28 cellular contexts compared by ENCODE assay signal in the genomic region with DNA sequence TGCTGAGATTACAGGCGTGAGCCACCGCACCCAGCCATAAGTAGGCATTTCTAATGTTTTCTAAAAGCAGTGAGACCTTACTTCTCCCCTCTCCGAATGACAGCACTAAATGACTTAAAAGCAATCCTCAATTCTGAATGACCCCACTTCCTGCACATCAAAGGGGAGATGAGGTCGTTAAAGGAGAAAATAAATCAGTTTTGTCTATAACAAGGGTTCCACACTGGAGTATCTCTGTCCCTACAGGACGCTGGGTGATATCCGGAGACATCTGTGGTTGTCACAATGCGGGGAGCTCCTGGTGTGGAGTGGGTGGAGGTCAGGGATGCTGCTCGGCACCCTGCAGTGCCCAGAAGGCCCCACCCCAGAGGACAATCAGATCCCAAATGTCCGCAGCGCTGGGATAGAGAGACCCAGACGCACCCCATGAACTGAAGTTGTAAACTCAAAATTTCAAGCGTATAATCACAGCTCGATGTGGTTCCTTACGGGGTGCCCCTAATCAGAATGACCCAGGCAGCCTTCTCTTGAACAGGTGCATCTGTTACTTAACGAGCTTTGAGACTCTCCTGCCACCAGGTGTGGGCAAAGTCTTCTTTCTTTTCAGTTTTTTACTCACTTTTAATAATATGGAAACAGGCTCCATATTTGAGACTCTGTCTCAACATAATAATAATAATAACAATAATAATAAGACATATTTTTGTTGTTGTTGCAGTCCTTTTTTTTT. TPM values are rescaled to one million over a fixed set of nuclear protein-coding genes. Genes with fewer than 3 reads are reported as not detected.
A peak's percentile ranks its signal among the peaks of the same experiment; 100 is the strongest.
DNase-seq lines count a peak whose midpoint lies in the region; ATAC-seq and TF ChIP-seq lines count a peak whose summit lies in the region.
"Had no signal": no experiment of that assay in that cellular context is flagged by ENCODE, and none has a peak within 500 bp of the region (broad histone marks: within the 10 kb centered on the region; RNA-seq: fewer than 3 reads in every experiment).

No MANE protein-coding gene starts in this region.

- H4K20me1 ChIP-seq in MM.1S (ENCODE audit: insufficient read depth, low read length): no peaks in the 10 kb centered on the region

- intact Hi-C loops in dorsolateral prefrontal cortex (cut with DNase I) (loop anchor here (5.0 to 10.0 kb wide), 4 partner anchors 38 to 83 kb away; a partner anchor contains a TSS), A673 (cut with micrococcal nuclease; ENCODE audit: unreplicated experiment) (no loop called here)

- H3K27me3 Mint-ChIP-seq in CD8-positive, alpha-beta memory T cell: peaks cover 0 to 2% of the 10 kb centered on the region in 2 donors
- H3K27me3 Mint-ChIP-seq in stimulated activated memory B cell treated with anti-CD40 and anti-IgM and Interleukin-4, amounts not matched to agents 10 μg/mL and 1 μg/mL and 100 μg/mL, for 72 hours: no peaks in the 10 kb centered on the region
- H3K27me3 Mint-ChIP-seq: activated CD8-positive, alpha-beta T cell treated with anti-CD3 and anti-CD28 coated beads for 36 hours; activated naive CD4-positive, alpha-beta T cell treated with anti-CD3 and anti-CD28 coated beads, Interleukin-2, amount 50 U/mL, for 24 hours had no signal

- peak overlapping the region; percentile 7; the same call in 1 of the 2 replicates for H2AFZ ChIP-seq in MM.1S (ENCODE audit: low read length)

- no peak for ATAC-seq in stimulated activated memory B cell treated with anti-CD40 and anti-IgM and Interleukin-4, amounts not matched to agents 10 μg/mL and 1 μg/mL and 100 μg/mL, for 72 hours
- no peak for ATAC-seq in GM19351 (IDR thresholded peaks at IDR 0.05; ENCODE audit: unreplicated experiment)
- ATAC-seq: activated CD8-positive, alpha-beta T cell treated with anti-CD3 and anti-CD28 coated beads for 36 hours had no signal

- no peak overlapping the region for H3K4me3 Mint-ChIP-seq in CD8-positive, alpha-beta memory T cell
- peak overlapping the region; percentile 75 for H3K4me3 Mint-ChIP-seq in stimulated activated memory B cell treated with anti-CD40 and anti-IgM and Interleukin-4, amounts not matched to agents 10 μg/mL and 1 μg/mL and 100 μg/mL, for 72 hours
- H3K4me3 Mint-ChIP-seq: activated CD8-positive, alpha-beta T cell treated with anti-CD3 and anti-CD28 coated beads for 36 hours had no signal

- H3K36me3 ChIP-seq in CD8-positive, alpha-beta memory T cell (ENCODE audit: insufficient read depth, low read length): no peaks in the 10 kb centered on the region
- no peaks in the 10 kb centered on the region for H3K36me3 ChIP-seq in MM.1S (replicated peaks; ENCODE audit: insufficient read depth, low read length)
- no peaks in the 10 kb centered on the region for H3K36me3 ChIP-seq in A673 (ENCODE audit: insufficient read depth, low read length, poor library complexity, severe bottlenecking)
- H3K36me3 ChIP-seq: BE2C, breast epithelium, prostate gland had no signal

- H3K27ac ChIP-seq in CD8-positive, alpha-beta memory T cell (ENCODE audit: low read depth, low read length): no peak overlapping the region
- peak overlapping the region; percentile 79 for H3K27ac ChIP-seq in MM.1S (ENCODE audit: low read length)
- H3K27ac ChIP-seq in dorsolateral prefrontal cortex: peak overlapping the region; percentile 1 to 100 (median 87)
- no peak overlapping the region for H3K27ac ChIP-seq in A673 (ENCODE audit: low read depth, low read length, poor library complexity, severe bottlenecking)
- H3K27ac ChIP-seq: prostate gland had no signal

- H3K27me3 ChIP-seq in CD8-positive, alpha-beta memory T cell (ENCODE audit: insufficient read depth, low read length, poor library complexity, severe bottlenecking): no peaks in the 10 kb centered on the region
- H3K27me3 ChIP-seq in MM.1S (replicated peaks; ENCODE audit: insufficient read depth, low read length): peaks cover 6% of the 10 kb centered on the region
- no peaks in the 10 kb centered on the region for H3K27me3 ChIP-seq in dorsolateral prefrontal cortex
- peaks cover 25% of the 10 kb centered on the region for H3K27me3 ChIP-seq in A673 (replicated peaks; ENCODE audit: insufficient read depth, low read depth, low read length, poor library complexity)
- H3K27me3 ChIP-seq: breast epithelium had no signal

- peaks cover 20 to 38% (median 37%) of the 10 kb centered on the region in 3 donors for H3K4me1 Mint-ChIP-seq in CD8-positive, alpha-beta memory T cell
- H3K4me1 Mint-ChIP-seq in stimulated activated memory B cell treated with anti-CD40 and anti-IgM and Interleukin-4, amounts not matched to agents 10 μg/mL and 1 μg/mL and 100 μg/mL, for 72 hours: peaks cover 75% of the 10 kb centered on the region

- peak in 1 of 5 donors; percentile 28 for DNase-seq in CD8-positive, alpha-beta memory T cell
- DNase-seq in MM.1S (no peak), dorsolateral prefrontal cortex (no peak), GM19238 (ENCODE audit: insufficient read length, low spot score) (no peak), A673 (ENCODE audit: low spot score) (no peak), NCI-H1105 (lab: John Stamatoyannopoulos, UW) (no peak)
- DNase-seq: activated CD8-positive, alpha-beta T cell treated with anti-CD3 and anti-CD28 coated beads for 36 hours; BE2C; Caco-2; DMS79; effector memory CD4-positive, alpha-beta T cell; foreskin fibroblast; GF-D8; NCI-H1417 treated with DMSO at 0.1 percent for 48 hours; NCI-H2081 treated with DMSO at 0.1 percent for 48 hours; NCI-H345; NCI-H774; SK-N-SH; stimulated activated CD4-positive, alpha-beta T cell treated with anti-CD3 and anti-CD28 coated beads, Interleukin-15, amount 100 ng/mL, for 24 hours; stimulated activated naive CD4-positive, alpha-beta T cell treated with Interleukin-2 at 50 U/mL for 16 hours had no signal

- TF ChIP-seq CTCF in MM.1S (IDR thresholded peaks at IDR 0.05; ENCODE audit: low read length) (no peak), dorsolateral prefrontal cortex (IDR thresholded peaks at IDR 0.05 in 54 of 56, conservative IDR thresholded peaks at IDR 0.05 in 2 of 56; ENCODE audit: low read depth in 1 of 56, partially characterized antibody in 56 of 56) (no peak), A673 (conservative IDR thresholded peaks at IDR 0.05; ENCODE audit: low read depth, low read length) (no peak)

- POLR2A ChIA-PET in CD8-positive, alpha-beta memory T cell (lab: Charles Lee): interaction anchor here (0.6 kb wide), 1 partner anchor 197 kb away, joined by 4 read pairs; no protein-coding TSS in a partner anchor
- POLR2A ChIA-PET in A673 (lab: Charles Lee; ENCODE audit: low non-redundant PET): no interaction called here

- peak overlapping the region; percentile 34; the same call in 1 of the 2 replicates for H3K9ac ChIP-seq in MM.1S (ENCODE audit: low read length)
- H3K9ac ChIP-seq: SK-N-SH had no signal

- H3K4me2 ChIP-seq in MM.1S (ENCODE audit: low read depth, low read length): peak overlapping the region; percentile 94
- H3K4me2 ChIP-seq: SK-N-SH had no signal

- CTCF ChIA-PET in CD8-positive, alpha-beta memory T cell (lab: Charles Lee): no interaction called here
- CTCF ChIA-PET in A673 (lab: Charles Lee): no interaction called here

- H3K9me3 ChIP-seq in CD8-positive, alpha-beta memory T cell (ENCODE audit: low read length): no peaks in the 10 kb centered on the region
- no peaks in the 10 kb centered on the region for H3K9me3 ChIP-seq in MM.1S (replicated peaks; ENCODE audit: insufficient read depth, low read length)
- H3K9me3 ChIP-seq in A673 (ENCODE audit: low read depth, low read length, poor library complexity, severe bottlenecking): no peaks in the 10 kb centered on the region
- H3K9me3 ChIP-seq: BE2C, breast epithelium, Caco-2, prostate gland, SK-N-SH had no signal

- no peaks in the 10 kb centered on the region for H3K9me2 ChIP-seq in MM.1S (replicated peaks; ENCODE audit: insufficient read depth, low read length)
- H3K9me2 ChIP-seq: SK-N-SH had no signal

- peaks cover 52% of the 10 kb centered on the region for H3K79me2 ChIP-seq in MM.1S (ENCODE audit: low read length)

- no peak overlapping the region for H3K4me3 ChIP-seq in CD8-positive, alpha-beta memory T cell (ENCODE audit: low read length)
- H3K4me3 ChIP-seq in MM.1S (ENCODE audit: low read length) (peak overlapping the region; percentile 9), dorsolateral prefrontal cortex (peak overlapping the region in 33 of 59 donors; percentile 3 to 76 (median 66)), A673 (ENCODE audit: low read depth, low read length, poor library complexity, severe bottlenecking) (no peak overlapping the region)
- H3K4me3 ChIP-seq: breast epithelium, prostate gland had no signal

- peak overlapping the region in 5 of 8 donors; percentile 26 to 74 (median 51) for H3K27ac Mint-ChIP-seq in CD8-positive, alpha-beta memory T cell
- H3K27ac Mint-ChIP-seq in stimulated activated memory B cell treated with anti-CD40 and anti-IgM and Interleukin-4, amounts not matched to agents 10 μg/mL and 1 μg/mL and 100 μg/mL, for 72 hours: peak overlapping the region; percentile 90
- H3K27ac Mint-ChIP-seq: activated CD8-positive, alpha-beta T cell treated with anti-CD3 and anti-CD28 coated beads for 36 hours; activated naive CD4-positive, alpha-beta T cell treated with anti-CD3 and anti-CD28 coated beads, Interleukin-2, amount 50 U/mL, for 24 hours; activated T-helper 2 cell treated with anti-CD3 and anti-CD28 coated beads, Interferon-gamma antibody, Interleukin-2, Interleukin-4, amounts not matched to agents 10 μg/mL and 5 μg/mL and 100 μg/mL, durations not matched to agents 14 hours and 24 hours and 36 hours had no signal

- peaks cover 15% of the 10 kb centered on the region for H3K4me1 ChIP-seq in CD8-positive, alpha-beta memory T cell (ENCODE audit: insufficient read depth, low read length)
- H3K4me1 ChIP-seq in MM.1S (ENCODE audit: low read length): peaks cover 31% of the 10 kb centered on the region
- no peaks in the 10 kb centered on the region for H3K4me1 ChIP-seq in A673 (ENCODE audit: insufficient read depth, low read length, poor library complexity, severe bottlenecking)
- H3K4me1 ChIP-seq: BE2C, breast epithelium, Caco-2 had no signal

- no TSS peak for BruUV-seq in A673 (replicated peaks; lab: Mats Ljungman, UMichigan)

- no peaks in the 10 kb centered on the region for H3K36me3 Mint-ChIP-seq in CD8-positive, alpha-beta memory T cell
- peaks cover 25% of the 10 kb centered on the region for H3K36me3 Mint-ChIP-seq in stimulated activated memory B cell treated with anti-CD40 and anti-IgM and Interleukin-4, amounts not matched to agents 10 μg/mL and 1 μg/mL and 100 μg/mL, for 72 hours
- H3K36me3 Mint-ChIP-seq: activated naive CD4-positive, alpha-beta T cell treated with anti-CD3 and anti-CD28 coated beads, Interleukin-2, amount 50 U/mL, for 24 hours had no signal

- peaks cover 34% of the 10 kb centered on the region for H3F3A ChIP-seq in MM.1S (ENCODE audit: insufficient read depth, low read length)

- H3K9me3 Mint-ChIP-seq in CD8-positive, alpha-beta memory T cell: no peaks in the 10 kb centered on the region
- no peaks in the 10 kb centered on the region for H3K9me3 Mint-ChIP-seq in stimulated activated memory B cell treated with anti-CD40 and anti-IgM and Interleukin-4, amounts not matched to agents 10 μg/mL and 1 μg/mL and 100 μg/mL, for 72 hours
- H3K9me3 Mint-ChIP-seq: activated CD8-positive, alpha-beta T cell treated with anti-CD3 and anti-CD28 coated beads for 36 hours; activated naive CD4-positive, alpha-beta T cell treated with anti-CD3 and anti-CD28 coated beads, Interleukin-2, amount 50 U/mL, for 24 hours; activated T-helper 2 cell treated with anti-CD3 and anti-CD28 coated beads, Interferon-gamma antibody, Interleukin-2, Interleukin-4, amounts not matched to agents 10 μg/mL and 5 μg/mL and 100 μg/mL, durations not matched to agents 14 hours and 24 hours and 36 hours had no signal

RNA-seq across cellular contexts. Expression of a gene that starts 2.9 kb away (rescaled TPM):
- total RNA-seq in CD8-positive, alpha-beta memory T cell: under 1 TPM; 0.40 to 0.53 TPM
- 1.2 TPM for polyA plus RNA-seq in CD8-positive, alpha-beta memory T cell
- total RNA-seq in dorsolateral prefrontal cortex: 100 to 1,000 TPM in 55 of 120 experiments, 10 to 100 TPM in 65; 71.9 to 184 (median 98.1) TPM
- 0.30 and 1.4 TPM in 2 replicates for total RNA-seq in A673 (2021)
- total RNA-seq: M059J had no signal

RNA-seq across cellular contexts. Expression of a gene that starts 21.6 kb away (rescaled TPM):
- under 1 TPM in 1 of 2 experiments, not detected in 1; 0.18 TPM for total RNA-seq in CD8-positive, alpha-beta memory T cell
- polyA plus RNA-seq in CD8-positive, alpha-beta memory T cell: not detected
- 100 to 1,000 TPM in 107 of 120 experiments, 10 to 100 TPM in 13; 43.9 to 237 (median 155) TPM for total RNA-seq in dorsolateral prefrontal cortex
- 36.8 and 46.5 TPM in 2 replicates for total RNA-seq in A673 (2021)
- total RNA-seq: HT-29 had no signal

RNA-seq across cellular contexts. Expression of a gene that starts 40.2 kb away (rescaled TPM):
- total RNA-seq in CD8-positive, alpha-beta memory T cell: 10 to 100 TPM; 44.1 to 51.3 TPM
- polyA plus RNA-seq in CD8-positive, alpha-beta memory T cell: 35.4 TPM
- total RNA-seq in dorsolateral prefrontal cortex: 10 to 100 TPM; 22.3 to 60.9 (median 39.3) TPM
- 43.2 and 44.8 TPM in 2 replicates for total RNA-seq in A673 (2021)

Comparison
In these comparisons a context has a peak if more than half of its experiments do, and no peak if none do; other contexts are left out.
1. H3K27ac ChIP-seq: peak in MM.1S (single experiment) and dorsolateral prefrontal cortex (59 of 59); none in CD8-positive, alpha-beta memory T cell (single experiment) and A673 (single experiment).
2. H3K4me3 ChIP-seq: peak in MM.1S (single experiment) and dorsolateral prefrontal cortex (33 of 59); none in CD8-positive, alpha-beta memory T cell (single experiment) and A673 (single experiment).
3. RNA of a gene that starts 2.9 kb away (total RNA-seq): 71.9 to 184 TPM in dorsolateral prefrontal cortex; 0.40 to 0.53 TPM in CD8-positive, alpha-beta memory T cell and 0.30 to 1.4 TPM in A673; every median in the first group is over 10 times any median in the second.
4. RNA of a gene that starts 21.6 kb away (total RNA-seq): 43.9 to 237 TPM in dorsolateral prefrontal cortex and 36.8 to 46.5 TPM in A673; 0.18 TPM in CD8-positive, alpha-beta memory T cell; every median in the first group is over 10 times any median in the second.